In the genomic region with DNA sequence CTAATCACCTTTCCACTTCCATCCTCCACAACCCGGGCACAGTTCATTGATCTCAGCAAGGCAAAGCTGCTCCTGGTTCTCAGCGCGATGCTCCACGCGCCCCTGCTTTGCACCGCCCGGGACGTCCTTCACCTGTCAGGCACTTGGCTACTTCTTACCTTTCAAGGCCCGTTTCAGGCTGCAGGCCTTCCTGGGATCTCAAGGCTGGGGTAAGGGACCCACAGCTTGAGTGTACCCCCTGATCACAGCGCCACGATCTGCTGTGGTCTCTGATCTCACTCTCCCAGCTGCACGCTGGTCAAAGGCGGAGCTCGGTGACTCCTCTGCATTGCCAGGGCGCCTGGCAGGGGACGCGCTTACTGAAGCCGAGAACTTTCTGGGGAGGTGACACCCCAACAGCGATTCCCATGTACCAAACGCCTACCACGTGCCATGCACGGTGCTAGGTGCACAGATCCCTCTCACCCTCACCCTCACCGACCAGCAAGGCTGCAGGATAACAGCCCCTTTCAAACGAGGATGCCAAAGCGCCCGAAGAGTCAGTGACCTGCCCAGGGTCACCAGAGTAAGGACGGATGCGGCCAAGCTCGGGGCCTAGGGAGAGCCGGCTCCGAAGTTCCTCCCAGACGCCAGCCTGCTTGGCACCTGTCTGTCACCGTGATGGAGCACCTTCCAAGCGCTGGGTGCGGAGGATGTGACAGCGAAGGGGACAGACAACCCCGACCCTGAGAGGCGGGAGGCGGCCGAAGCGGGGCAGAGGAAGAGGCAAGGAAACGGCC, we compare ENCODE assay signal across 8 cellular contexts. TPM values are rescaled to one million over a fixed set of nuclear protein-coding genes. Genes with fewer than 3 reads are reported as not detected.
DNase-seq lines count a peak whose midpoint lies in the region; ATAC-seq and TF ChIP-seq lines count a peak whose summit lies in the region.

No MANE protein-coding gene starts in this region.

- WGBS in hepatocyte (ENCODE audit: low lambda C conversion rate, missing lambda C conversion rate) = 4% methylated on average over 42 of the region's 42 CpGs

- H2AFZ ChIP-seq in hepatocyte = peak overlapping the region; percentile 78

- H3K4me3 ChIP-seq in hepatocyte = peak overlapping the region; percentile 83

- peak; percentile 32 for DNase-seq in CD1c-positive myeloid dendritic cell (ENCODE audit: extremely low spot score)
- peak; percentile 49 for DNase-seq in SK-N-DZ (ENCODE audit: low spot score)
- peak; percentile 51 for DNase-seq in hepatocyte (ENCODE audit: low spot score)
- DNase-seq in retina = peak; percentile 73
- no peak for DNase-seq in T1000 (lab: John Stamatoyannopoulos, UW)

- H3K36me3 ChIP-seq in hepatocyte (replicated peaks; ENCODE audit: insufficient read depth, low read depth) = no peaks in the 10 kb centered on the region

- H3K27ac ChIP-seq in angular gyrus (ENCODE audit: low read depth, low read length) = peak overlapping the region; percentile 58
- peak overlapping the region; percentile 90 for H3K27ac ChIP-seq in hepatocyte

- H3K4me2 ChIP-seq in hepatocyte = peak overlapping the region; percentile 98

- H3K9me2 ChIP-seq in hepatocyte (replicated peaks; ENCODE audit: insufficient read depth) = no peaks in the 10 kb centered on the region

- no peaks in the 10 kb centered on the region for H3K9me3 ChIP-seq in hepatocyte (ENCODE audit: low read depth)

- ATAC-seq in GM19372 (IDR thresholded peaks at IDR 0.05; ENCODE audit: low read depth, unreplicated experiment) (peak; percentile 14), HG03457 (IDR thresholded peaks at IDR 0.05; ENCODE audit: unreplicated experiment) (peak; percentile 28)

- peaks cover 20% of the 10 kb centered on the region for H3K4me1 ChIP-seq in hepatocyte (ENCODE audit: insufficient read depth)

- H3K79me2 ChIP-seq in hepatocyte = peaks cover 68% of the 10 kb centered on the region

- no peaks in the 10 kb centered on the region for H4K20me1 ChIP-seq in hepatocyte (ENCODE audit: insufficient read depth, poor library complexity, severe bottlenecking)

- TF ChIP-seq CTCF in hepatocyte (IDR thresholded peaks at IDR 0.05; ENCODE audit: poor library complexity) = no peak

- H3K27me3 ChIP-seq in hepatocyte = no peaks in the 10 kb centered on the region

RNA-seq across cellular contexts. Expression of a gene that starts 0.8 kb away (rescaled TPM):
- 57.2 and 67.9 TPM in 2 replicates for polyA plus RNA-seq in SK-N-DZ (2014; cell fraction: cytosol; rRNA removed)
- polyA plus RNA-seq in SK-N-DZ (2014; cell fraction: nucleus; rRNA removed) = 59.0 and 67.4 TPM in 2 replicates
- 17.4 and 22.7 TPM in 2 replicates for total RNA-seq in hepatocyte
- polyA plus RNA-seq in hepatocyte = 51.8 and 65.2 TPM in 2 replicates

RNA-seq across cellular contexts. Expression of a gene that starts 0.9 kb away (rescaled TPM):
- 110 and 121 TPM in 2 replicates for polyA plus RNA-seq in SK-N-DZ (2014; cell fraction: cytosol; rRNA removed)
- polyA plus RNA-seq in SK-N-DZ (2014; cell fraction: nucleus; rRNA removed) = 65.0 and 75.3 TPM in 2 replicates
- 38.7 and 39.1 TPM in 2 replicates for total RNA-seq in hepatocyte
- polyA plus RNA-seq in hepatocyte = 21.5 and 23.9 TPM in 2 replicates

RNA-seq across cellular contexts. Expression of a gene that starts 51.8 kb away (rescaled TPM):
- polyA plus RNA-seq in SK-N-DZ (2014; cell fraction: cytosol; rRNA removed) = not detected in 2 replicates
- 0.18 TPM in 1 of 2 replicates, not detected in the other for polyA plus RNA-seq in SK-N-DZ (2014; cell fraction: nucleus; rRNA removed)
- total RNA-seq in hepatocyte = 31.6 and 44.2 TPM in 2 replicates
- polyA plus RNA-seq in hepatocyte = 46.7 and 51.0 TPM in 2 replicates
